In the genomic region with DNA sequence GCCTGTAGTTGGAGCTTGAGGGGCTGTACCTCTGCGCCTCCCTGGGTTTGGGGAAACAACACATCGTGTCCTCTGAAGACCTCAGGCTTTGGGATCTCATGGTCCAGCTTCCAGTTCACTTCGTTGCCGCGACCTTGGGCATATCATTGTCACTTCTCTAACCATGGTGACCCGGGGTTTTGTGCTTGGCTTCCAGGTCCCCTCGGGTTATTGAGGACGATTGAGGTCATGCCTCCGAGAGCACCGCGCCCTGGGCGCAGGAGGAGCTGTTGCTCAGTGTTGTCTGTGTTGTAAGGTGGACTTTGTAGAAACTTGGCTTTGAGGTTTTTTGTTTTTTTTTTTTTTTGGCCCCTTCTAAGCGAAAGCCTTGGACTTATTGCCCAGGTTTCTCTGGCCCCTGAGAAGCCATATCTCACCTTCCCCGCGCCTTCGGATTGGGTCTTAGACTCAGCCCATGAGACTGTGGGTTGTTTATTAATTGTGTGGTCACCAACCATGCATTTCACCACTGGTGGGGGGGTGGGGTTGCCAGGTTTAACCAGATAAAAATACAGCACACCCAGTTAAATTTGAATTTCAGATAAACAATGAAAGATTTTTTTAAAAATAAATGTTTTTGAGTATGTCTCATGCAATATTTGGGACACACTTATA, we compare ENCODE assay signal across 7 cellular contexts. TPM values are rescaled to one million over a fixed set of nuclear protein-coding genes. Genes with fewer than 3 reads are reported as not detected.
DNase-seq lines count a peak whose midpoint lies in the region; ATAC-seq and TF ChIP-seq lines count a peak whose summit lies in the region.

No MANE protein-coding gene starts in this region.

- intact Hi-C loops in thyroid gland (cut with DNase I) = loop anchor here (10.0 kb wide), 1 partner anchor 89 kb away; no protein-coding TSS in a partner anchor

- H3K4me3 ChIP-seq in adipocyte (ENCODE audit: low read length) = peak overlapping the region; percentile 80
- H3K4me3 ChIP-seq in thyroid gland (replicated peaks in 1 of 3) = peak overlapping the region in 1 of 3 donors; percentile 60

- H3K9me3 ChIP-seq in adipocyte (ENCODE audit: control insufficient read depth, low read length) (no peaks in the 10 kb centered on the region), thyroid gland (no peaks in the 10 kb centered on the region)

- H3K27ac Mint-ChIP-seq in stimulated activated effector memory CD8-positive, alpha-beta T cell treated with anti-CD3 and anti-CD28 coated beads, Interleukin-12 subunit alpha, Interleukin-12 subunit beta, amount 100 ng/mL, for 72 hours = no peak overlapping the region

- H3K27me3 ChIP-seq in adipocyte (replicated peaks; ENCODE audit: control insufficient read depth, insufficient read depth, low read length) (no peaks in the 10 kb centered on the region), thyroid gland (no peaks in the 10 kb centered on the region)

- H3K36me3 ChIP-seq in adipocyte (ENCODE audit: control insufficient read depth, insufficient read depth, low read length, severe bottlenecking) = no peaks in the 10 kb centered on the region
- no peaks in the 10 kb centered on the region for H3K36me3 ChIP-seq in thyroid gland

- no peak overlapping the region for H3K4me3 Mint-ChIP-seq in stimulated activated effector memory CD8-positive, alpha-beta T cell treated with anti-CD3 and anti-CD28 coated beads, Interleukin-12 subunit alpha, Interleukin-12 subunit beta, amount 100 ng/mL, for 72 hours

- H3K9me3 Mint-ChIP-seq in stimulated activated effector memory CD8-positive, alpha-beta T cell treated with anti-CD3 and anti-CD28 coated beads, Interleukin-12 subunit alpha, Interleukin-12 subunit beta, amount 100 ng/mL, for 72 hours = no peaks in the 10 kb centered on the region

- peaks cover 16% of the 10 kb centered on the region for H3K4me1 ChIP-seq in adipocyte (ENCODE audit: control insufficient read depth, insufficient read depth, low read length)
- H3K4me1 ChIP-seq in thyroid gland = peaks cover 40 to 56% of the 10 kb centered on the region in 2 donors

- no peak for TF ChIP-seq CTCF in thyroid gland (IDR thresholded peaks at IDR 0.05)

- H3K27ac ChIP-seq in thyroid gland = peak overlapping the region; percentile 91 to 97 (median 97)

- ATAC-seq in GM21737 (IDR thresholded peaks at IDR 0.05; ENCODE audit: unreplicated experiment) (peak; percentile 44), left lobe of liver (peak; percentile 23), HG02610 (IDR thresholded peaks at IDR 0.05; ENCODE audit: unreplicated experiment) (no peak)
- ATAC-seq in stimulated activated effector memory CD8-positive, alpha-beta T cell treated with anti-CD3 and anti-CD28 coated beads, Interleukin-12 subunit alpha, Interleukin-12 subunit beta, amount 100 ng/mL, for 72 hours = no peak

- DNase-seq in adipocyte (ENCODE audit: low read depth) = no peak
- peak; percentile 58 for DNase-seq in left lobe of liver (ENCODE audit: low spot score)
- DNase-seq in thyroid gland = no peak
- no peak for DNase-seq in stimulated activated effector memory CD8-positive, alpha-beta T cell treated with anti-CD3 and anti-CD28 coated beads, Interleukin-12 subunit alpha, Interleukin-12 subunit beta, amount 100 ng/mL, for 72 hours (ENCODE audit: low spot score in 2 of 2)
- no peak for DNase-seq in AML-193 (lab: John Stamatoyannopoulos, UW)

- peak overlapping the region; percentile 79 for H3K9ac ChIP-seq in adipocyte (ENCODE audit: low read length)

- peaks cover 16% of the 10 kb centered on the region for H3K4me1 Mint-ChIP-seq in stimulated activated effector memory CD8-positive, alpha-beta T cell treated with anti-CD3 and anti-CD28 coated beads, Interleukin-12 subunit alpha, Interleukin-12 subunit beta, amount 100 ng/mL, for 72 hours

- peaks cover 4% of the 10 kb centered on the region for H3K36me3 Mint-ChIP-seq in stimulated activated effector memory CD8-positive, alpha-beta T cell treated with anti-CD3 and anti-CD28 coated beads, Interleukin-12 subunit alpha, Interleukin-12 subunit beta, amount 100 ng/mL, for 72 hours

- WGBS in thyroid gland, 2 donors = 75 to 77% methylated on average over 12 of the region's 16 CpGs

- TF ChIP-seq POLR2A in thyroid gland (IDR thresholded peaks at IDR 0.05) = no peak

RNA-seq across cellular contexts. Expression of a gene that starts 2.6 kb away (rescaled TPM):
- total RNA-seq in left lobe of liver (5.2 TPM), thyroid gland (10 to 100 TPM; 18.3 to 27.2 (median 22.7) TPM)

RNA-seq across cellular contexts. Expression of a gene that starts 54.3 kb away (rescaled TPM):
- total RNA-seq in left lobe of liver = 19.0 TPM
- total RNA-seq in thyroid gland = 10 to 100 TPM; 34.0 to 70.1 (median 46.2) TPM

Comparison
In these comparisons a context has a peak if more than half of its experiments do, and no peak if none do; other contexts are left out.
1. ATAC-seq: peak in GM21737 (single experiment) and left lobe of liver (single experiment); none in HG02610 (single experiment) and stimulated activated effector memory CD8-positive, alpha-beta T cell treated with anti-CD3 and anti-CD28 coated beads, Interleukin-12 subunit alpha, Interleukin-12 subunit beta, amount 100 ng/mL, for 72 hours (single experiment).